In the genomic region with DNA sequence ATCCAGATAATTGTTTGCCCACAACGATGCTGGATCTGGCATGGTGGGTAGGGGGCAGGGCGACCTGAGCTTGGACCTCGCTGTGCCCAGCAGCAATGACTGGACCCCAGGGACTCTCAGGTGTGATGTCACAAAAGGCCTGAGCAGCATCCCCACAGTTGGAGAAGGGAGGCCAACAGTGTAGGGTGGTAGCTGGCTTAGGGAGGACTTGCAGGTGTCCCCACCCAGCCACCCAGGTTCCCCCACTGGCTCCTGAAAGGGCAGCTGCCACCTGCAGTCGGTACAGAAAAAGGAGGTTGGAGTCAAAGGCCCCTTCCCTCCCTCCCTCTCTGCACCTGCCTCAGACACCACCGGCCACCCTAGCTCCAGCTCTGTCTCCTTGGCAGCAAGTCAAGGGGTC, we compare ENCODE assay signal across 1 cellular context.
TF ChIP-seq lines count a peak whose summit lies in the region.

A gene (minus strand): TSS at position 101 of the 400 bp plus-strand sequence. CDS start 262 bp downstream, outside the sequence.

TF ChIP-seq in IMR-90, 13 proteins besides CTCF, POLR2A, EP300 and RAD21:
- TF ChIP-seq, protein P1, sequence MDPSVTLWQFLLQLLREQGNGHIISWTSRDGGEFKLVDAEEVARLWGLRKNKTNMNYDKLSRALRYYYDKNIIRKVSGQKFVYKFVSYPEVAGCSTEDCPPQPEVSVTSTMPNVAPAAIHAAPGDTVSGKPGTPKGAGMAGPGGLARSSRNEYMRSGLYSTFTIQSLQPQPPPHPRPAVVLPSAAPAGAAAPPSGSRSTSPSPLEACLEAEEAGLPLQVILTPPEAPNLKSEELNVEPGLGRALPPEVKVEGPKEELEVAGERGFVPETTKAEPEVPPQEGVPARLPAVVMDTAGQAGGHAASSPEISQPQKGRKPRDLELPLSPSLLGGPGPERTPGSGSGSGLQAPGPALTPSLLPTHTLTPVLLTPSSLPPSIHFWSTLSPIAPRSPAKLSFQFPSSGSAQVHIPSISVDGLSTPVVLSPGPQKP (IDR thresholded peaks at IDR 0.05; ENCODE audit: borderline replicate concordance, low read depth, low read length), result no peak
- TF ChIP-seq MAZ (IDR thresholded peaks at IDR 0.05; ENCODE audit: borderline replicate concordance, low read depth, low read length) (no peak), CHD1 (IDR thresholded peaks at IDR 0.05; ENCODE audit: low read depth, low read length) (no peak), RFX5 (IDR thresholded peaks at IDR 0.05; ENCODE audit: low read depth, low read length) (no peak), MXI1 (IDR thresholded peaks at IDR 0.05; ENCODE audit: borderline replicate concordance, low read depth, low read length) (no peak), SMC3 (IDR thresholded peaks at IDR 0.05; ENCODE audit: low read depth, low read length) (no peak), RCOR1 (IDR thresholded peaks at IDR 0.05; ENCODE audit: insufficient replicate concordance, low read length) (no peak), MAFK (IDR thresholded peaks at IDR 0.05; ENCODE audit: low read depth, low read length) (no peak), NFE2L2 (IDR thresholded peaks at IDR 0.05; ENCODE audit: low read depth, low read length) (no peak)
- TF ChIP-seq, protein P2, sequence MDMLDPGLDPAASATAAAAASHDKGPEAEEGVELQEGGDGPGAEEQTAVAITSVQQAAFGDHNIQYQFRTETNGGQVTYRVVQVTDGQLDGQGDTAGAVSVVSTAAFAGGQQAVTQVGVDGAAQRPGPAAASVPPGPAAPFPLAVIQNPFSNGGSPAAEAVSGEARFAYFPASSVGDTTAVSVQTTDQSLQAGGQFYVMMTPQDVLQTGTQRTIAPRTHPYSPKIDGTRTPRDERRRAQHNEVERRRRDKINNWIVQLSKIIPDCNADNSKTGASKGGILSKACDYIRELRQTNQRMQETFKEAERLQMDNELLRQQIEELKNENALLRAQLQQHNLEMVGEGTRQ (IDR thresholded peaks at IDR 0.05; ENCODE audit: low read depth, low read length), result no peak
TF ChIP-seq in IMR-90: peak in this region for 0.
